Comparison of ENCODE assay signal across 9 cellular contexts in genomic region chr4:25320374-25321172, GRCh38. TPM values are rescaled to one million over a fixed set of nuclear protein-coding genes. Genes with fewer than 3 reads are reported as not detected.
A peak's percentile ranks its signal among the peaks of the same experiment; 100 is the strongest.
DNase-seq lines count a peak whose midpoint lies in the region; ATAC-seq and TF ChIP-seq lines count a peak whose summit lies in the region.
"Had no signal": no experiment of that assay in that cellular context is flagged by ENCODE, and none has a peak within 500 bp of the region (broad histone marks: within the 10 kb centered on the region; RNA-seq: fewer than 3 reads in every experiment).

No MANE protein-coding gene starts in this region.

- 73 to 89% methylated on average over 2 of the region's 2 CpGs for WGBS in sigmoid colon, 2 donors

- peak overlapping the region; percentile 67 for H3K27ac ChIP-seq in brain microvascular endothelial cell
- no peak overlapping the region for H3K27ac ChIP-seq in sigmoid colon
- H3K27ac ChIP-seq: KMS-11 had no signal

- H3K4me1 Mint-ChIP-seq in natural killer cell treated with Interleukin-12 subunit alpha and Interleukin-12 subunit beta and Interleukin-15 and Interleukin-18, amount 100 ng/mL, for 72 hours (ENCODE audit: low read depth in 2 of 2), result peaks cover 15 to 21% of the 10 kb centered on the region in 2 donors
- H3K4me1 Mint-ChIP-seq in natural killer cell, result no peaks in the 10 kb centered on the region

- intact Hi-C loops in natural killer cell (cut with micrococcal nuclease), result no loop called here
- intact Hi-C loops in sigmoid colon (cut with DNase I), result no loop called here

- DNase-seq in natural killer cell treated with Interleukin-12 subunit alpha and Interleukin-12 subunit beta and Interleukin-15 and Interleukin-18, amount 100 ng/mL, for 72 hours (ENCODE audit: low spot score), result no peak
- DNase-seq in natural killer cell (no peak), NOMO-1 treated with DMSO at 0.1 percent for 48 hours (lab: John Stamatoyannopoulos, UW; ENCODE audit: unreplicated experiment) (peak; percentile 95), brain microvascular endothelial cell (peak; percentile 70), stromal cell of bone marrow (ENCODE audit: low read depth) (peak; percentile 85), NCI-H2196 (lab: John Stamatoyannopoulos, UW; ENCODE audit: unreplicated experiment) (no peak), cortex of kidney (lab: John Stamatoyannopoulos, UW) (no peak), sigmoid colon (no peak)

- H3K4me1 ChIP-seq in sigmoid colon, result no peaks in the 10 kb centered on the region

- TF ChIP-seq POLR2A in sigmoid colon (IDR thresholded peaks at IDR 0.05), result no peak

- peaks cover 6% of the 10 kb centered on the region for H3K36me3 Mint-ChIP-seq in natural killer cell treated with Interleukin-12 subunit alpha and Interleukin-12 subunit beta and Interleukin-15 and Interleukin-18, amount 100 ng/mL, for 72 hours
- no peaks in the 10 kb centered on the region for H3K36me3 Mint-ChIP-seq in natural killer cell

- no peaks in the 10 kb centered on the region for H3K9me3 ChIP-seq in sigmoid colon

- no peaks in the 10 kb centered on the region for H3K36me3 ChIP-seq in brain microvascular endothelial cell (replicated peaks)
- peaks cover 0 to 46% (median 4%) of the 10 kb centered on the region in 4 donors for H3K36me3 ChIP-seq in sigmoid colon

- ATAC-seq in natural killer cell treated with Interleukin-12 subunit alpha and Interleukin-12 subunit beta and Interleukin-15 and Interleukin-18, amount 100 ng/mL, for 72 hours, result peak; percentile 86 to 95
- no peak for ATAC-seq in natural killer cell

- in situ Hi-C loops in brain microvascular endothelial cell (cut with HindIII; ENCODE audit: low pct_ligation_motif_present, low sequenced_read_pairs), result no loop called here

- H3K4me3 Mint-ChIP-seq in natural killer cell treated with Interleukin-12 subunit alpha and Interleukin-12 subunit beta and Interleukin-15 and Interleukin-18, amount 100 ng/mL, for 72 hours, result peak overlapping the region; percentile 68
- H3K4me3 Mint-ChIP-seq in natural killer cell, result no peak overlapping the region

- peak overlapping the region; percentile 74 to 76 for H3K27ac Mint-ChIP-seq in natural killer cell treated with Interleukin-12 subunit alpha and Interleukin-12 subunit beta and Interleukin-15 and Interleukin-18, amount 100 ng/mL, for 72 hours
- no peak overlapping the region for H3K27ac Mint-ChIP-seq in natural killer cell

- H3K4me3 ChIP-seq in brain microvascular endothelial cell (ENCODE audit: low read depth, low read length), result no peak overlapping the region
- H3K4me3 ChIP-seq in sigmoid colon, result no peak overlapping the region

- no peak for TF ChIP-seq EP300 in sigmoid colon (IDR thresholded peaks at IDR 0.05)

- H3K27me3 ChIP-seq in brain microvascular endothelial cell (replicated peaks) (no peaks in the 10 kb centered on the region), sigmoid colon (no peaks in the 10 kb centered on the region)

- no peaks in the 10 kb centered on the region for H3K27me3 Mint-ChIP-seq in natural killer cell treated with Interleukin-12 subunit alpha and Interleukin-12 subunit beta and Interleukin-15 and Interleukin-18, amount 100 ng/mL, for 72 hours
- no peaks in the 10 kb centered on the region for H3K27me3 Mint-ChIP-seq in natural killer cell (ENCODE audit: low read depth in 2 of 2)

- H3K9me3 Mint-ChIP-seq in natural killer cell treated with Interleukin-12 subunit alpha and Interleukin-12 subunit beta and Interleukin-15 and Interleukin-18, amount 100 ng/mL, for 72 hours, result no peaks in the 10 kb centered on the region
- H3K9me3 Mint-ChIP-seq in natural killer cell, result no peaks in the 10 kb centered on the region

- TF ChIP-seq CTCF in natural killer cell (IDR thresholded peaks at IDR 0.05), result no peak
- no peak for TF ChIP-seq CTCF in brain microvascular endothelial cell (IDR thresholded peaks at IDR 0.05; ENCODE audit: low read depth, low read length, missing control alignments)
- TF ChIP-seq CTCF in sigmoid colon (IDR thresholded peaks at IDR 0.05), result no peak

RNA-seq across cellular contexts. Expression of gene ZCCHC4, which starts 8.0 kb away (rescaled TPM):
- total RNA-seq in natural killer cell treated with Interleukin-12 subunit alpha and Interleukin-12 subunit beta and Interleukin-15 and Interleukin-18, amount 100 ng/mL, for 72 hours, result 10 to 100 TPM; 14.7 to 21.8 TPM
- total RNA-seq in natural killer cell, result 10 to 100 TPM in 2 of 3 donors, 1 to 10 TPM in 1; 9.4 to 12.0 (median 10.9) TPM
- total RNA-seq in sigmoid colon, result 10 to 100 TPM in 3 of 4 donors, 1 to 10 TPM in 1; 9.1 to 21.8 (median 17.8) TPM
- polyA plus RNA-seq in sigmoid colon, result 1 to 10 TPM; 3.5 to 4.5 (median 4.2) TPM

RNA-seq across cellular contexts. Expression of gene ANAPC4, which starts 56.5 kb away (rescaled TPM):
- total RNA-seq in natural killer cell treated with Interleukin-12 subunit alpha and Interleukin-12 subunit beta and Interleukin-15 and Interleukin-18, amount 100 ng/mL, for 72 hours, result 10 to 100 TPM; 43.0 to 66.6 TPM
- total RNA-seq in natural killer cell, result 10 to 100 TPM; 42.0 to 51.3 (median 49.5) TPM
- 10 to 100 TPM; 31.4 to 75.1 (median 34.5) TPM for total RNA-seq in sigmoid colon
- 10 to 100 TPM in 2 of 3 donors, 1 to 10 TPM in 1; 8.8 to 18.7 (median 12.0) TPM for polyA plus RNA-seq in sigmoid colon

Comparison
In these comparisons a context has a peak if more than half of its experiments do, and no peak if none do; other contexts are left out.
1. ATAC-seq: peak in natural killer cell treated with Interleukin-12 subunit alpha and Interleukin-12 subunit beta and Interleukin-15 and Interleukin-18, amount 100 ng/mL, for 72 hours (2 of 2); none in natural killer cell (0 of 3).
2. H3K27ac Mint-ChIP-seq: peak in natural killer cell treated with Interleukin-12 subunit alpha and Interleukin-12 subunit beta and Interleukin-15 and Interleukin-18, amount 100 ng/mL, for 72 hours (2 of 2); none in natural killer cell (0 of 2).
3. DNase-seq: peak in NOMO-1 treated with DMSO at 0.1 percent for 48 hours (single experiment), brain microvascular endothelial cell (single experiment) and stromal cell of bone marrow (single experiment); none in natural killer cell treated with Interleukin-12 subunit alpha and Interleukin-12 subunit beta and Interleukin-15 and Interleukin-18, amount 100 ng/mL, for 72 hours (single experiment), natural killer cell (single experiment), NCI-H2196 (single experiment), cortex of kidney (single experiment) and sigmoid colon (single experiment).